In genomic region chr10:71690094-71690720, GRCh38 we compare ENCODE assay signal across 23 cellular contexts. TPM values are rescaled to one million over a fixed set of nuclear protein-coding genes. Genes with fewer than 3 reads are reported as not detected.
"Had no signal": no experiment of that assay in that cellular context is flagged by ENCODE, and none has a peak within 500 bp of the region (broad histone marks: within the 10 kb centered on the region; RNA-seq: fewer than 3 reads in every experiment).

No MANE protein-coding gene starts in this region.

- H3K4me3 ChIP-seq: dorsolateral prefrontal cortex, gastroesophageal sphincter, lower lobe of right lung, sigmoid colon, thoracic aorta, transverse colon, upper lobe of right lung, uterus had no signal

- H3K27ac Mint-ChIP-seq: stimulated activated naive B cell treated with anti-CD40 and anti-IgM and Interleukin-4, amounts not matched to agents 10 μg/mL and 1 μg/mL and 100 μg/mL, for 72 hours; stimulated activated naive CD8-positive, alpha-beta T cell treated with anti-CD3 and anti-CD28 coated beads, Interleukin-15, Interleukin-2, amounts not matched to agents 100 ng/mL and 50 ng/mL, for 24 hours had no signal

- H3K27me3 ChIP-seq: dorsolateral prefrontal cortex, gastroesophageal sphincter, sigmoid colon, transverse colon, upper lobe of right lung, uterus had no signal

- H3K36me3 Mint-ChIP-seq: natural killer cell had no signal

- H3K9me3 ChIP-seq: lower lobe of right lung, thoracic aorta, transverse colon, upper lobe of right lung, uterus had no signal

- DNase-seq: cerebellar nuclear complex; cortex of kidney; dorsolateral prefrontal cortex; effector CD4-positive, alpha-beta T cell; hypothalamus; left ventricle myocardium superior; lower lobe of right lung; natural killer cell; sigmoid colon; stimulated activated CD4-positive, alpha-beta T cell treated with anti-CD3 and anti-CD28 coated beads, Interleukin-2, amount 100 ng/mL, for 24 hours; stimulated activated CD4-positive, alpha-beta T cell treated with anti-CD3 and anti-CD28 coated beads, Interleukin-4, amount 100 ng/mL, for 24 hours; stimulated activated naive B cell treated with anti-CD40 and anti-IgM and Interleukin-4, amounts not matched to agents 10 μg/mL and 1 μg/mL and 100 μg/mL, for 72 hours; transverse colon; upper lobe of right lung; uterus had no signal

- H3K9ac ChIP-seq: parathyroid adenoma had no signal

- H3K36me3 ChIP-seq: gastroesophageal sphincter, lower lobe of right lung, sigmoid colon, thoracic aorta, transverse colon, upper lobe of right lung, uterus had no signal

- H3K27ac ChIP-seq: dorsolateral prefrontal cortex, gastroesophageal sphincter, lower lobe of right lung, parathyroid adenoma, sigmoid colon, thoracic aorta, transverse colon, upper lobe of right lung, uterus had no signal

- H3K4me3 Mint-ChIP-seq: natural killer cell; stimulated activated naive B cell treated with anti-CD40 and anti-IgM and Interleukin-4, amounts not matched to agents 10 μg/mL and 1 μg/mL and 100 μg/mL, for 72 hours; stimulated activated naive CD8-positive, alpha-beta T cell treated with anti-CD3 and anti-CD28 coated beads, Interleukin-15, Interleukin-2, amounts not matched to agents 100 ng/mL and 50 ng/mL, for 24 hours had no signal

- H3K27me3 Mint-ChIP-seq: stimulated activated naive CD8-positive, alpha-beta T cell treated with anti-CD3 and anti-CD28 coated beads, Interleukin-15, Interleukin-2, amounts not matched to agents 100 ng/mL and 50 ng/mL, for 24 hours had no signal

- ATAC-seq: gastroesophageal sphincter; left ventricle myocardium superior; lower lobe of right lung; natural killer cell; stimulated activated naive B cell treated with anti-CD40 and anti-IgM and Interleukin-4, amounts not matched to agents 10 μg/mL and 1 μg/mL and 100 μg/mL, for 72 hours; upper lobe of right lung had no signal

- H3K4me1 ChIP-seq: parathyroid adenoma, sigmoid colon, uterus had no signal

- H2AFZ ChIP-seq: parathyroid adenoma had no signal

RNA-seq across cellular contexts. Expression of gene C10orf105, which starts 29.4 kb away (rescaled TPM):
- total RNA-seq: fibroblast of villous mesenchyme, progenitor cell of endocrine pancreas, skeletal muscle tissue had no signal
- polyA plus RNA-seq: keratinocyte had no signal
